Comparison of ENCODE assay signal across 10 cellular contexts in genomic region chr18:59917422-59917821, GRCh38. TPM values are rescaled to one million over a fixed set of nuclear protein-coding genes. Genes with fewer than 3 reads are reported as not detected.
DNase-seq lines count a peak whose midpoint lies in the region; ATAC-seq and TF ChIP-seq lines count a peak whose summit lies in the region.
"Had no signal": no experiment of that assay in that cellular context is flagged by ENCODE, and none has a peak within 500 bp of the region (broad histone marks: within the 10 kb centered on the region; RNA-seq: fewer than 3 reads in every experiment).

No MANE protein-coding gene starts in this region.

- H3K79me2 ChIP-seq in PC-9 (ENCODE audit: low read depth): no peaks in the 10 kb centered on the region

- peak; percentile 54 for DNase-seq in activated CD8-positive, alpha-beta memory T cell treated with anti-CD3 and anti-CD28 coated beads for 24 hours
- DNase-seq in activated CD8-positive, alpha-beta memory T cell treated with anti-CD3 and anti-CD28 coated beads, Interleukin-2, amount 50 U/mL, for 4 hours: no peak
- DNase-seq in PC-9 (peak; percentile 54 to 88), epithelial cell of prostate (ENCODE audit: low read depth, low spot score) (no peak), ovary (no peak), OCI-M2 (lab: John Stamatoyannopoulos, UW; ENCODE audit: unreplicated experiment) (no peak)
- no peak for DNase-seq in stimulated activated naive B cell treated with anti-CD40 and anti-IgM and Interleukin-4, amounts not matched to agents 10 μg/mL and 1 μg/mL and 100 μg/mL, for 72 hours
- no peak for DNase-seq in CD4-positive, alpha-beta memory T cell
- DNase-seq: BE2C, stomach had no signal

- no peaks in the 10 kb centered on the region for H4K20me1 ChIP-seq in PC-9 (ENCODE audit: insufficient read depth)

- POLR2A ChIA-PET in PC-9 (lab: Charles Lee; ENCODE audit: unreplicated experiment): interaction anchor here (0.5 kb wide), 1 partner anchor 17 kb away, joined by 4 read pairs; no protein-coding TSS in a partner anchor
- POLR2A ChIA-PET in CD4-positive, alpha-beta memory T cell (lab: Charles Lee; ENCODE audit: partially characterized antibody): no interaction called here

- no peak for TF ChIP-seq POLR2A in ovary (IDR thresholded peaks at IDR 0.05)

- H3K4me3 ChIP-seq in PC-9 (peak overlapping the region; percentile 40; the same call in 1 of the 2 replicates), ovary (no peak overlapping the region)
- no peak overlapping the region for H3K4me3 ChIP-seq in CD4-positive, alpha-beta memory T cell (ENCODE audit: low read length in 2 of 2)
- H3K4me3 ChIP-seq: stomach had no signal

- no peak for TF ChIP-seq EP300 in ovary (IDR thresholded peaks at IDR 0.05)

- peaks cover 0 to 1% of the 10 kb centered on the region in 2 donors for H3K9me3 Mint-ChIP-seq in stimulated activated naive B cell treated with anti-CD40 and anti-IgM and Interleukin-4, amounts not matched to agents 10 μg/mL and 1 μg/mL and 100 μg/mL, for 72 hours
- peaks cover 0 to 2% (median 0%) of the 10 kb centered on the region in 8 donors for H3K9me3 Mint-ChIP-seq in CD4-positive, alpha-beta memory T cell

- H3K36me3 Mint-ChIP-seq in stimulated activated naive B cell treated with anti-CD40 and anti-IgM and Interleukin-4, amounts not matched to agents 10 μg/mL and 1 μg/mL and 100 μg/mL, for 72 hours: peaks cover 0 to 2% of the 10 kb centered on the region in 2 donors
- H3K36me3 Mint-ChIP-seq in CD4-positive, alpha-beta memory T cell: no peaks in the 10 kb centered on the region

- peak overlapping the region; percentile 94 for H3K27ac ChIP-seq in PC-9
- peak overlapping the region; percentile 66 for H3K27ac ChIP-seq in epithelial cell of prostate
- no peak overlapping the region for H3K27ac ChIP-seq in ovary
- H3K27ac ChIP-seq in CD4-positive, alpha-beta memory T cell (ENCODE audit: low read depth, low read length): no peak overlapping the region
- H3K27ac ChIP-seq: stomach had no signal

- H3K4me1 Mint-ChIP-seq in stimulated activated naive B cell treated with anti-CD40 and anti-IgM and Interleukin-4, amounts not matched to agents 10 μg/mL and 1 μg/mL and 100 μg/mL, for 72 hours: peaks cover 23 to 49% of the 10 kb centered on the region in 2 donors
- H3K4me1 Mint-ChIP-seq in CD4-positive, alpha-beta memory T cell: peaks cover 4 to 12% (median 7%) of the 10 kb centered on the region in 4 donors

- TF ChIP-seq CTCF in PC-9 (conservative IDR thresholded peaks at IDR 0.05) (no peak), ovary (IDR thresholded peaks at IDR 0.05) (no peak)

- CTCF ChIA-PET in PC-9 (lab: Charles Lee): no interaction called here
- CTCF ChIA-PET in CD4-positive, alpha-beta memory T cell (lab: Charles Lee; ENCODE audit: partially characterized antibody): no interaction called here

- peak overlapping the region; percentile 87 for H3K27ac Mint-ChIP-seq in stimulated activated naive B cell treated with anti-CD40 and anti-IgM and Interleukin-4, amounts not matched to agents 10 μg/mL and 1 μg/mL and 100 μg/mL, for 72 hours
- H3K27ac Mint-ChIP-seq in CD4-positive, alpha-beta memory T cell: no peak overlapping the region

- no peak for ATAC-seq in stimulated activated naive B cell treated with anti-CD40 and anti-IgM and Interleukin-4, amounts not matched to agents 10 μg/mL and 1 μg/mL and 100 μg/mL, for 72 hours (replicated peaks)

- no peaks in the 10 kb centered on the region for H3K9me2 ChIP-seq in PC-9 (ENCODE audit: insufficient read depth)

- H3K4me2 ChIP-seq in PC-9: peak overlapping the region; percentile 80

- intact Hi-C loops in PC-9 (cut with micrococcal nuclease; ENCODE audit: unreplicated experiment): loop anchor here (5.0 kb wide), 1 partner anchor 75 kb away; no protein-coding TSS in a partner anchor
- intact Hi-C loops in ovary (cut with DNase I): no loop called here
- intact Hi-C loops in CD4-positive, alpha-beta memory T cell (cut with micrococcal nuclease): no loop called here

- H3K4me3 Mint-ChIP-seq in stimulated activated naive B cell treated with anti-CD40 and anti-IgM and Interleukin-4, amounts not matched to agents 10 μg/mL and 1 μg/mL and 100 μg/mL, for 72 hours: peak overlapping the region; percentile 6 to 67
- no peak overlapping the region for H3K4me3 Mint-ChIP-seq in CD4-positive, alpha-beta memory T cell

- H3K36me3 ChIP-seq in PC-9 (ENCODE audit: low read depth): no peaks in the 10 kb centered on the region
- H3K36me3 ChIP-seq in ovary: no peaks in the 10 kb centered on the region
- H3K36me3 ChIP-seq in CD4-positive, alpha-beta memory T cell (ENCODE audit: insufficient read depth, low read length): no peaks in the 10 kb centered on the region
- H3K36me3 ChIP-seq: BE2C, stomach had no signal

- H3K9me3 ChIP-seq in PC-9 (ENCODE audit: insufficient read depth, low read depth): peaks cover 4% of the 10 kb centered on the region
- no peaks in the 10 kb centered on the region for H3K9me3 ChIP-seq in ovary
- H3K9me3 ChIP-seq in CD4-positive, alpha-beta memory T cell (ENCODE audit: control insufficient read depth in 1 of 2, low read length in 2 of 2): no peaks in the 10 kb centered on the region
- H3K9me3 ChIP-seq: BE2C had no signal

- 78 to 90% (median 82%) methylated on average over 5 of the region's 5 CpGs for WGBS in ovary, 3 donors

- H2AFZ ChIP-seq in PC-9: no peak overlapping the region; the same call in 1 of the 2 replicates

- H3K27me3 Mint-ChIP-seq in stimulated activated naive B cell treated with anti-CD40 and anti-IgM and Interleukin-4, amounts not matched to agents 10 μg/mL and 1 μg/mL and 100 μg/mL, for 72 hours: no peaks in the 10 kb centered on the region
- no peaks in the 10 kb centered on the region for H3K27me3 Mint-ChIP-seq in CD4-positive, alpha-beta memory T cell

- H3F3A ChIP-seq in PC-9 (ENCODE audit: insufficient read depth, low read depth): peaks cover 50% of the 10 kb centered on the region

- BruUV-seq in PC-9 (replicated peaks; lab: Mats Ljungman, UMichigan): no TSS peak

- H3K4me1 ChIP-seq in PC-9 (replicated peaks; ENCODE audit: insufficient read depth) (peaks cover 68% of the 10 kb centered on the region), ovary (ENCODE audit: insufficient read depth) (no peaks in the 10 kb centered on the region)
- no peaks in the 10 kb centered on the region for H3K4me1 ChIP-seq in CD4-positive, alpha-beta memory T cell (ENCODE audit: insufficient read depth, low read length)

- H3K27me3 ChIP-seq in PC-9 (ENCODE audit: insufficient read depth, low read depth) (no peaks in the 10 kb centered on the region), ovary (no peaks in the 10 kb centered on the region)
- H3K27me3 ChIP-seq in CD4-positive, alpha-beta memory T cell (ENCODE audit: insufficient read depth, low read length): no peaks in the 10 kb centered on the region
- H3K27me3 ChIP-seq: BE2C, stomach had no signal

RNA-seq across cellular contexts. Expression of gene PMAIP1, which starts 17.6 kb away (rescaled TPM):
- total RNA-seq in PC-9 (2021) (16.5 and 17.0 TPM in 2 replicates), ovary (10 to 100 TPM in 1 of 7 donors, 1 to 10 TPM in 2, under 1 TPM in 3, not detected in 1; 0.30 to 11.8 (median 1.8) TPM)
- polyA plus RNA-seq in ovary: under 1 TPM; 0.47 to 0.75 TPM
- 1 to 10 TPM; 8.8 to 9.3 TPM for total RNA-seq in CD4-positive, alpha-beta memory T cell
- 10 to 100 TPM in 1 of 2 donors, 1 to 10 TPM in 1; 6.7 to 39.6 TPM for polyA plus RNA-seq in CD4-positive, alpha-beta memory T cell

Comparison
In these comparisons a context has a peak if more than half of its experiments do, and no peak if none do; other contexts are left out.
1. DNase-seq: peak in activated CD8-positive, alpha-beta memory T cell treated with anti-CD3 and anti-CD28 coated beads for 24 hours (single experiment) and PC-9 (2 of 2); none in activated CD8-positive, alpha-beta memory T cell treated with anti-CD3 and anti-CD28 coated beads, Interleukin-2, amount 50 U/mL, for 4 hours (single experiment), epithelial cell of prostate (single experiment), stimulated activated naive B cell treated with anti-CD40 and anti-IgM and Interleukin-4, amounts not matched to agents 10 μg/mL and 1 μg/mL and 100 μg/mL, for 72 hours (single experiment), ovary (0 of 5), CD4-positive, alpha-beta memory T cell (0 of 5) and OCI-M2 (single experiment).
2. H3K27ac ChIP-seq: peak in PC-9 (single experiment) and epithelial cell of prostate (single experiment); none in ovary (0 of 2) and CD4-positive, alpha-beta memory T cell (single experiment).
3. H3K4me3 Mint-ChIP-seq: peak in stimulated activated naive B cell treated with anti-CD40 and anti-IgM and Interleukin-4, amounts not matched to agents 10 μg/mL and 1 μg/mL and 100 μg/mL, for 72 hours (2 of 2); none in CD4-positive, alpha-beta memory T cell (0 of 8).